In the genomic region with DNA sequence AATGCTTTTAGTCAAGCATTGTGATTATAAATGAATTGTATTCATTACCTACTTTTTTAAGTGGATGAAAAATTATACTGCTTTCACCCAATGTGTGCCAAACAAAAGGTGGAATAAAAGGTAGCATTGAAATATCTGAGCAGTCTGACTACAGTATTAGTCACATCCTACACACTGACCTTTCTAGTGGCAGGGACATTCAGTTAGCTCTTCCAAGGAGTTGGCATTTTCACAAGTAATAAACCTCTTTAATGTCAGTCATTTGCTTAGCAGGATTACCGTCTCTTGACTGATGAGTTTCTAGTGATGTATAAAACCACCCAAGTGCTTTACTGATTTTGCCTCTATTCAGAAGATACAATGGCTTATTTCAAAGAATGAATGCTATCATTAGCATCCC, we compare ENCODE assay signal across 19 cellular contexts.
"Had no signal": no experiment of that assay in that cellular context is flagged by ENCODE, and none has a peak within 500 bp of the region (broad histone marks: within the 10 kb centered on the region; RNA-seq: fewer than 3 reads in every experiment).

No MANE protein-coding gene starts in this region.

- H3K36me3 ChIP-seq: adrenal gland, left ventricle myocardium inferior, sigmoid colon, stomach, suprapubic skin, tibial nerve had no signal

- DNase-seq: activated CD4-positive, alpha-beta T cell treated with anti-CD3 and anti-CD28 coated beads for 1 hour; activated CD4-positive, alpha-beta T cell treated with anti-CD3 and anti-CD28 coated beads, Interleukin-2, amount 50 U/mL, for 1 hour; activated T-cell treated with anti-CD3 and anti-CD28 coated beads, Interleukin-2, amount 50 U/mL, for 24 hours; adrenal gland; foreskin melanocyte; immature natural killer cell; left ventricle myocardium inferior; natural killer cell; sigmoid colon; stimulated activated CD4-positive, alpha-beta T cell treated with anti-CD3 and anti-CD28 coated beads, Interleukin-15, amount 100 ng/mL, for 24 hours; stomach; T-helper 1 cell had no signal

- H3K27me3 ChIP-seq: adrenal gland, hepatocyte, sigmoid colon, stomach, suprapubic skin, tibial nerve had no signal

- ATAC-seq: activated T-helper 17 cell treated with anti-CD3 and anti-CD28 coated beads, Interleukin-2, amount 50 U/mL, for 72 hours; natural killer cell; stimulated activated memory B cell treated with anti-CD40 and anti-IgM and Interleukin-4, amounts not matched to agents 10 μg/mL and 1 μg/mL and 100 μg/mL, for 72 hours had no signal

- H3K9me3 ChIP-seq: adrenal gland, sigmoid colon, suprapubic skin had no signal

- H3K27ac ChIP-seq: adrenal gland, coronary artery, hepatocyte, left ventricle myocardium inferior, sigmoid colon, stomach, suprapubic skin, tibial nerve had no signal

- H3K4me3 ChIP-seq: adrenal gland, coronary artery, hepatocyte, left ventricle myocardium inferior, sigmoid colon, smooth muscle cell, stomach, suprapubic skin, tibial nerve had no signal

- H3K4me1 ChIP-seq: adrenal gland, left ventricle myocardium inferior, sigmoid colon, stomach, suprapubic skin, tibial nerve had no signal
